In the genomic region with DNA sequence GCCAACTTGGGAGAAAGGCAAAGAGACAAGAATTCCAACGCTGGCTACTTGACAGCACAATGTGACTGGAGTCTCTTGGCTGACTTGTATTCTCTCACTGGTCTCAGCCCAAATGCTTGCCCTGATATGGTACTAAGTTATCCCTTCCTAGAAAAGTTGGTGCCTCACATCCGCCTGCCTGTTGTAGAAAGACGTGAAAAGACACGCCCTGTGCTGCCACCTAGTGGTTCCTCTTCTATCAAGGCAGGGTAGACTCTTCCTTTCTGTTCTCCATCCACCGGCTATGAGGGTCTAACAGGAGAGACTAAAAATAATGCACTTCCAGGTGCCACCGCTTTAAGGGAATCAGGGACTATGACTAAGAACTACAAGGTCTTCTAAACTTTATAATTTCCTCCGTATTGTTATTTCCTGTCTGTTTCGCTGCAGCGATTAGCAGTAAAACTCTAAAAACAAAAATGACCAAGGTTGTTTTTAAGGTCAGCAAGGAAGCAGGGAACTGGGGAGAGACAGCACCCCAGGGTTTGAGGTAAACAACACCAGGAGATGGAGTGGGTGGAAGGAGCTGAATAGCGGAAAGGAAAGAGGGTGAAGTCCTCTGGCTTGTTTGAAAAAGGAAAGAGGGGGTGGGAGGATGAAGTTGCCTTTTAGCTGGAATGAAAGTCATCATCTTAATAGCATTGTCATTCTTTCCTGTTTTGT, we compare ENCODE assay signal across 8 cellular contexts.
DNase-seq lines count a peak whose midpoint lies in the region; ATAC-seq and TF ChIP-seq lines count a peak whose summit lies in the region.

No MANE protein-coding gene starts in this region.

- no peak overlapping the region for H3K27ac ChIP-seq in SJCRH30

- DNase-seq in C1 segment of cervical spinal cord (lab: John Stamatoyannopoulos, UW) = peak in 12 of 14 donors; percentile 40 to 86 (median 66)
- DNase-seq in NAMALWA (ENCODE audit: low spot score) = peak; percentile 92
- DNase-seq in SJCRH30 = peak; percentile 81 to 91
- peak; percentile 80 for DNase-seq in activated gamma-delta T cell treated with anti-CD3 and anti-CD28 coated beads, Interleukin-2, amount 50 U/mL, for 16 hours (ENCODE audit: low read depth)
- DNase-seq in foreskin melanocyte = peak; percentile 73
- DNase-seq in omental fat pad (ENCODE audit: low spot score) = peak; percentile 97
- DNase-seq in superior temporal gyrus (ENCODE audit: extremely low spot score) = peak; percentile 98

- H3K9me3 ChIP-seq in SJCRH30 (replicated peaks) = no peaks in the 10 kb centered on the region

- no peak overlapping the region for H3K4me3 ChIP-seq in SJCRH30

- H3K36me3 ChIP-seq in SJCRH30 = no peaks in the 10 kb centered on the region

- no peaks in the 10 kb centered on the region for H3K27me3 ChIP-seq in SJCRH30

- peak in 2 of 3 donors; percentile 16 to 63 for TF ChIP-seq CTCF in omental fat pad (IDR thresholded peaks at IDR 0.05)

- H3K4me1 ChIP-seq in SJCRH30 = no peaks in the 10 kb centered on the region

- ATAC-seq in GM21423 (IDR thresholded peaks at IDR 0.05; ENCODE audit: unreplicated experiment) (peak; percentile 53), omental fat pad (ENCODE audit: low FRiP score) (peak; percentile 87)
